ENCODE assay signal across 11 cellular contexts in genomic region chr11:95346207-95346718, GRCh38.
"Had no signal": no experiment of that assay in that cellular context is flagged by ENCODE, and none has a peak within 500 bp of the region (broad histone marks: within the 10 kb centered on the region; RNA-seq: fewer than 3 reads in every experiment).

No MANE protein-coding gene starts in this region.

- H3K4me1 Mint-ChIP-seq: endodermal cell had no signal

- H3K4me3 Mint-ChIP-seq: activated T-cell treated with anti-CD3 and anti-CD28 coated beads, Interleukin-2, amount 50 U/mL, for 4 hours; endodermal cell; nephron had no signal

- H3K27me3 ChIP-seq: dorsolateral prefrontal cortex, right atrium auricular region, upper lobe of right lung had no signal

- H3K27ac ChIP-seq: dorsolateral prefrontal cortex, right atrium auricular region, thoracic aorta, upper lobe of right lung had no signal

- ATAC-seq: upper lobe of right lung had no signal

- H3K27me3 Mint-ChIP-seq: progenitor cell of endocrine pancreas had no signal

- H3K27ac Mint-ChIP-seq: endodermal cell, progenitor cell of endocrine pancreas had no signal

- H3K4me3 ChIP-seq: dorsolateral prefrontal cortex, right atrium auricular region, thoracic aorta, upper lobe of right lung had no signal

- DNase-seq: activated gamma-delta T cell; activated T-cell treated with anti-CD3 and anti-CD28 coated beads, Interleukin-2, amount 50 U/mL, for 4 hours; dorsolateral prefrontal cortex; endodermal cell; nucleus accumbens; small intestine; upper lobe of right lung had no signal
